Comparison of ENCODE assay signal across 25 cellular contexts in the genomic region with DNA sequence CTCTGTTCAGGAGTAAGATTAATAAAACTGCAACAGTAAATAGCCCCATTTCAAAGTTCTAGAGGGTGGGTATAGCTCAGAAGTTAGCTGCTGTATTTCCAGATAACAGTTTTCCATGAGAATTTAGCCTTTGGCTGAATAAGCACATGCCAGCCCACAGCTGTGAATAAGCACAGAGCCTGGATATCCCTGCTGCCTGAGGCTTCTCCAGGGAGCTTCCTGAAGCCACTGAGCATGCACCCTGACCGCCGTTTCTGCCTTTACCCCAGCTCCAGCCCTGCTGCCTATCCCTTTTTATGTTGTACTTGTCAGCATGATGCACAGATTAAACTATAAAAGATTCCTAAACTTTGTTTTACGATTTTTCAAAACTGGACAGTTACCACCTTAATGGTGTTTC.
DNase-seq lines count a peak whose midpoint lies in the region; ATAC-seq and TF ChIP-seq lines count a peak whose summit lies in the region.
"Had no signal": no experiment of that assay in that cellular context is flagged by ENCODE, and none has a peak within 500 bp of the region (broad histone marks: within the 10 kb centered on the region; RNA-seq: fewer than 3 reads in every experiment).

No MANE protein-coding gene starts in this region.

- H3K4me1 Mint-ChIP-seq in activated CD4-positive, alpha-beta T cell treated with anti-CD3 and anti-CD28 coated beads, Interleukin-2, amount 10 ng/mL, durations not matched to agents 24 days and 14 days = no peaks in the 10 kb centered on the region
- H3K4me1 Mint-ChIP-seq in glutamatergic neuron (ENCODE audit: low read depth, unreplicated experiment) = peaks cover 26% of the 10 kb centered on the region
- H3K4me1 Mint-ChIP-seq: activated naive CD8-positive, alpha-beta T cell treated with anti-CD3 and anti-CD28 coated beads for 36 hours; B cell; naive thymus-derived CD8-positive, alpha-beta T cell had no signal

- TF ChIP-seq CTCF in glutamatergic neuron (IDR thresholded peaks at IDR 0.05; ENCODE audit: partially characterized antibody, unreplicated experiment) = no peak

- H3K36me3 Mint-ChIP-seq in activated CD4-positive, alpha-beta T cell treated with anti-CD3 and anti-CD28 coated beads, Interleukin-2, amount 10 ng/mL, durations not matched to agents 24 days and 14 days (ENCODE audit: low read depth) = no peaks in the 10 kb centered on the region
- H3K36me3 Mint-ChIP-seq in glutamatergic neuron (ENCODE audit: unreplicated experiment) = no peaks in the 10 kb centered on the region

- H3K9me3 Mint-ChIP-seq in activated CD4-positive, alpha-beta T cell treated with anti-CD3 and anti-CD28 coated beads, Interleukin-2, amount 10 ng/mL, durations not matched to agents 24 days and 14 days = no peaks in the 10 kb centered on the region
- H3K9me3 Mint-ChIP-seq in glutamatergic neuron (ENCODE audit: unreplicated experiment) = peaks cover 12% of the 10 kb centered on the region
- H3K9me3 Mint-ChIP-seq: activated naive CD8-positive, alpha-beta T cell treated with anti-CD3 and anti-CD28 coated beads for 36 hours; activated T-helper 1 cell treated with anti-CD3 and anti-CD28 coated beads, Interleukin-12 subunit alpha, Interleukin-12 subunit beta, Interleukin-2, Interleukin-4 antibody, amounts not matched to agents 30 ng/mL and 10 ng/mL and 1 ng/mL, durations not matched to agents 14 hours and 24 hours and 36 hours had no signal

- H3K27ac Mint-ChIP-seq in activated CD4-positive, alpha-beta T cell treated with anti-CD3 and anti-CD28 coated beads, Interleukin-2, amount 10 ng/mL, durations not matched to agents 24 days and 14 days = no peak overlapping the region
- peak overlapping the region; percentile 84 for H3K27ac Mint-ChIP-seq in glutamatergic neuron (ENCODE audit: unreplicated experiment)
- H3K27ac Mint-ChIP-seq: activated naive CD8-positive, alpha-beta T cell treated with anti-CD3 and anti-CD28 coated beads for 36 hours; activated T-helper 1 cell treated with anti-CD3 and anti-CD28 coated beads, Interleukin-12 subunit alpha, Interleukin-12 subunit beta, Interleukin-2, Interleukin-4 antibody, amounts not matched to agents 30 ng/mL and 10 ng/mL and 1 ng/mL, durations not matched to agents 14 hours and 24 hours and 36 hours; B cell; naive thymus-derived CD8-positive, alpha-beta T cell had no signal

- intact Hi-C loops in activated CD4-positive, alpha-beta T cell treated with anti-CD3 and anti-CD28 coated beads, Interleukin-2, amount 10 ng/mL, durations not matched to agents 24 days and 14 days (cut with micrococcal nuclease) = no loop called here

- peak; percentile 30 for DNase-seq in activated CD4-positive, alpha-beta T cell treated with anti-CD3 and anti-CD28 coated beads, Interleukin-2, amount 10 ng/mL, durations not matched to agents 24 days and 14 days
- DNase-seq in activated CD4-positive, alpha-beta T cell treated with anti-CD3 and anti-CD28 coated beads, Interleukin-2, amount 50 U/mL, for 1 hour = no peak
- DNase-seq in T1000 (lab: John Stamatoyannopoulos, UW) (peak; percentile 18), glutamatergic neuron (peak; percentile 51)
- no peak for DNase-seq in activated effector memory CD4-positive, alpha-beta T cell treated with anti-CD3 and anti-CD28 coated beads, Interleukin-2, amount 50 U/mL, for 16 hours
- DNase-seq: activated CD4-positive, alpha-beta T cell treated with anti-CD3 and anti-CD28 coated beads for 4 hours; activated naive CD8-positive, alpha-beta T cell treated with anti-CD3 and anti-CD28 coated beads for 36 hours; body of pancreas; effector CD8-positive, alpha-beta T cell; KBM-7; left colon; mesendoderm; naive thymus-derived CD8-positive, alpha-beta T cell; NCI-H748 treated with DMSO at 0.1 percent for 48 hours; ovary; SHP77; stimulated activated CD4-positive, alpha-beta T cell treated with anti-CD3 and anti-CD28 coated beads, Interleukin-15, amount 100 ng/mL, for 24 hours; stimulated activated CD8-positive, alpha-beta memory T cell treated with anti-CD3 and anti-CD28 coated beads, Interleukin-4, amount 100 ng/mL, for 48 hours; T-helper 1 cell; upper lobe of left lung had no signal

- no peak overlapping the region for H3K4me3 Mint-ChIP-seq in activated CD4-positive, alpha-beta T cell treated with anti-CD3 and anti-CD28 coated beads, Interleukin-2, amount 10 ng/mL, durations not matched to agents 24 days and 14 days
- H3K4me3 Mint-ChIP-seq in glutamatergic neuron (ENCODE audit: unreplicated experiment) = peak overlapping the region; percentile 65
- H3K4me3 Mint-ChIP-seq: activated naive CD8-positive, alpha-beta T cell treated with anti-CD3 and anti-CD28 coated beads for 36 hours; activated T-helper 1 cell treated with anti-CD3 and anti-CD28 coated beads, Interleukin-12 subunit alpha, Interleukin-12 subunit beta, Interleukin-2, Interleukin-4 antibody, amounts not matched to agents 30 ng/mL and 10 ng/mL and 1 ng/mL, durations not matched to agents 14 hours and 24 hours and 36 hours; B cell; naive thymus-derived CD8-positive, alpha-beta T cell had no signal

- no peaks in the 10 kb centered on the region for H3K27me3 Mint-ChIP-seq in activated CD4-positive, alpha-beta T cell treated with anti-CD3 and anti-CD28 coated beads, Interleukin-2, amount 10 ng/mL, durations not matched to agents 24 days and 14 days
- H3K27me3 Mint-ChIP-seq in glutamatergic neuron (ENCODE audit: unreplicated experiment) = peaks cover 10% of the 10 kb centered on the region
- H3K27me3 Mint-ChIP-seq: activated naive CD8-positive, alpha-beta T cell treated with anti-CD3 and anti-CD28 coated beads for 36 hours; B cell; naive thymus-derived CD8-positive, alpha-beta T cell had no signal

- no peak for ATAC-seq in HG03097 (IDR thresholded peaks at IDR 0.05; ENCODE audit: low FRiP score, unreplicated experiment)
- no peak for ATAC-seq in GM21423 (IDR thresholded peaks at IDR 0.05; ENCODE audit: unreplicated experiment)
- ATAC-seq in GM21576 (IDR thresholded peaks at IDR 0.05; ENCODE audit: unreplicated experiment) = no peak
- ATAC-seq: body of pancreas; left colon; naive thymus-derived CD8-positive, alpha-beta T cell had no signal

Comparison
In these comparisons a context has a peak if more than half of its experiments do, and no peak if none do; other contexts are left out.
1. DNase-seq: peak in activated CD4-positive, alpha-beta T cell treated with anti-CD3 and anti-CD28 coated beads, Interleukin-2, amount 10 ng/mL, durations not matched to agents 24 days and 14 days (single experiment), T1000 (single experiment) and glutamatergic neuron (single experiment); none in activated CD4-positive, alpha-beta T cell treated with anti-CD3 and anti-CD28 coated beads, Interleukin-2, amount 50 U/mL, for 1 hour (single experiment) and activated effector memory CD4-positive, alpha-beta T cell treated with anti-CD3 and anti-CD28 coated beads, Interleukin-2, amount 50 U/mL, for 16 hours (single experiment).